8 cellular contexts compared by ENCODE assay signal in the genomic region with DNA sequence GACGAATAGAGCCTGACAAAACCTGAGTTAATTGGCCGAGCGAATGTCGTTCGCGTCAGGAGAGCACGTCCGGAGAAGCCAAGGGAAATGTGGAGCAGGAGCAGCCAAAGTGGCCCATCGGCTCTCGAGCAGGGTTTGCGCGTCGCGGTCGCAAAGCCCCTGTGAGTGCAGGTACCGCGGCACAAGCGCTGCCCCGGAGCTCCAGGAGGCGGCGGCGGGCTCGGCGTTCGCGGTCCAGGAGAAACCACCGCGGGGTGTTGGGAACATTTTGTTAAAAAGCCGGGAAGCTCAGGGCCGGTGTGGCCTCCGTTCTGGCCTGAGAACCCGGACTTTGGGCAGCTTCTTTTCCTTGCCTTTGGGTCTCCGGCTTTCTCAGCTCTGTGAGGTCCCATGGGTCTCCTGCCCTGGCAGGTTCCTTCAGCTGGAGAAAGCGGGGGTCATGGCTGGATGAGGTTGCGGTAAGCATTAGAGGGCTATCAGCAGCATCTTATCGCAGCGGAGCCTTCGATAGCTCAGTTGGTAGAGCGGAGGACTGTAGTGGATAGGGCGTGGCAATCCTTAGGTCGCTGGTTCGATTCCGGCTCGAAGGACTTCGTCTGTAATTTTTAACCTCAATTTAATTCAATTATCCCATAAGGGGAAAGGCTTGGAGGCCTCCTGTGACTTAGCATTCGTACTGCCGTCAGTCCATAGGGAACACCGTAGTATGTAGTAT. TPM values are rescaled to one million over a fixed set of nuclear protein-coding genes. Genes with fewer than 3 reads are reported as not detected.
DNase-seq lines count a peak whose midpoint lies in the region; ATAC-seq, FAIRE-seq and TF ChIP-seq lines count a peak whose summit lies in the region.

No MANE protein-coding gene starts in this region.

- peaks cover 23% of the 10 kb centered on the region for H3K4me1 Mint-ChIP-seq in activated CD4-positive, alpha-beta T cell treated with anti-CD3 and anti-CD28 coated beads, Interleukin-2, amount 10 ng/mL, durations not matched to agents 7 days and 5 days
- H3K4me1 Mint-ChIP-seq in dendritic cell treated with granulocyte-macrophage colony-stimulating factor and Interleukin-4, amounts not matched to agents 40 ng/mL and 50 ng/mL, for 4 days (ENCODE audit: low read depth): peaks cover 27% of the 10 kb centered on the region

- no peaks in the 10 kb centered on the region for H3K27me3 ChIP-seq in BLaER1 treated with 17β-estradiol and CSF1 and Interleukin-3, amounts not matched to agents 10 nM and 100 nM
- H3K27me3 ChIP-seq in HepG2 (ENCODE audit: control insufficient read depth in 1 of 2, insufficient read depth in 2 of 2, low read length in 2 of 2): no peaks in the 10 kb centered on the region; a peak in 1 of 5 replicates

- CTCF ChIA-PET in activated CD4-positive, alpha-beta T cell treated with anti-CD3 and anti-CD28 coated beads, Interleukin-2, amount 10 ng/mL, durations not matched to agents 7 days and 5 days (lab: Charles Lee): interaction anchor here (0.6 to 3.7 kb wide), 16 partner anchors 11 to 291 kb away, joined by 3 to 29 read pairs (median 4); partner anchors contain the start of genes KHK and OST4
- CTCF ChIA-PET in HepG2 (lab: Yijun Ruan, JAX; ENCODE audit: low intra/inter-chr PET ratio, low total read pairs): interaction anchor here (0.7 to 1.0 kb wide), 2 partner anchors 35 to 88 kb away, joined by 3 read pairs; no protein-coding TSS in a partner anchor

- H3K79me2 ChIP-seq in HepG2 (ENCODE audit: insufficient read depth, low read length): peaks cover 8% of the 10 kb centered on the region

- H3K36me3 ChIP-seq in BLaER1 treated with 17β-estradiol and CSF1 and Interleukin-3, amounts not matched to agents 10 nM and 100 nM: peaks cover 12 to 27% (median 22%) of the 10 kb centered on the region in 11 experiments
- H3K36me3 ChIP-seq in HepG2 (replicated peaks in 1 of 2; ENCODE audit: control insufficient read depth in 1 of 2, insufficient read depth in 2 of 2, low read length in 2 of 2): peaks cover 6 to 26% of the 10 kb centered on the region in 2 experiments

- peaks cover 10% of the 10 kb centered on the region for H3K36me3 Mint-ChIP-seq in activated CD4-positive, alpha-beta T cell treated with anti-CD3 and anti-CD28 coated beads, Interleukin-2, amount 10 ng/mL, durations not matched to agents 7 days and 5 days (ENCODE audit: low read depth)
- H3K36me3 Mint-ChIP-seq in dendritic cell treated with granulocyte-macrophage colony-stimulating factor and Interleukin-4, amounts not matched to agents 40 ng/mL and 50 ng/mL, for 4 days (ENCODE audit: low read depth): peaks cover 38% of the 10 kb centered on the region

- H3K9me3 ChIP-seq in BLaER1 treated with 17β-estradiol and CSF1 and Interleukin-3, amounts not matched to agents 10 nM and 100 nM (replicated peaks in 1 of 11): no peaks in the 10 kb centered on the region
- H3K9me3 ChIP-seq in HepG2 (ENCODE audit: low read length): no peaks in the 10 kb centered on the region

- H4K20me1 ChIP-seq in BLaER1 treated with 17β-estradiol and CSF1 and Interleukin-3, amounts not matched to agents 10 nM and 100 nM: no peaks in the 10 kb centered on the region; a peak in 1 of 22 replicates
- peaks cover 3% of the 10 kb centered on the region; the same call in 1 of the 2 replicates for H4K20me1 ChIP-seq in HepG2 (ENCODE audit: insufficient read depth, low read length)

- ATAC-seq in GM19324 (IDR thresholded peaks at IDR 0.05; ENCODE audit: low FRiP score, unreplicated experiment) (peak; percentile 43), HG03460 (IDR thresholded peaks at IDR 0.05; ENCODE audit: unreplicated experiment) (peak; percentile 45), HepG2 (peak; percentile 75)

- H3K9ac ChIP-seq in BLaER1 treated with 17β-estradiol and CSF1 and Interleukin-3, amounts not matched to agents 10 nM and 100 nM: peak overlapping the region; percentile 67 to 86 (median 81)
- peak overlapping the region; percentile 77 for H3K9ac ChIP-seq in HepG2 (ENCODE audit: insufficient read depth, low read depth, low read length)

- peak overlapping the region; percentile 87 to 98 (median 97) for H3K4me2 ChIP-seq in BLaER1 treated with 17β-estradiol and CSF1 and Interleukin-3, amounts not matched to agents 10 nM and 100 nM
- H3K4me2 ChIP-seq in HepG2 (ENCODE audit: low read depth, low read length): peak overlapping the region; percentile 99

- peak; percentile 93 to 96 for DNase-seq in NCI-H526 (lab: John Stamatoyannopoulos, UW)
- DNase-seq in activated CD4-positive, alpha-beta T cell treated with anti-CD3 and anti-CD28 coated beads, Interleukin-2, amount 10 ng/mL, durations not matched to agents 7 days and 5 days: peak; percentile 91
- peak; percentile 93 for DNase-seq in HepG2 (ENCODE audit: low spot score)
- peak; percentile 88 for DNase-seq in stimulated activated CD4-positive, alpha-beta T cell treated with anti-CD3 and anti-CD28 coated beads, Interleukin-4, amount 100 ng/mL, for 1 hour

- H3K27ac ChIP-seq in BLaER1 treated with 17β-estradiol and CSF1 and Interleukin-3, amounts not matched to agents 10 nM and 100 nM: peak overlapping the region; percentile 37 to 88 (median 82); a peak in 21 of 22 replicates
- H3K27ac ChIP-seq in HepG2 (ENCODE audit: extremely low read length, insufficient read depth, low read length): peak overlapping the region; percentile 81

- TF ChIP-seq CTCF in HepG2 (CRISPR knock-in tag; IDR thresholded peaks at IDR 0.05): peak; percentile 49

- TF ChIP-seq RAD21 in HepG2 (CRISPR knock-in tag; IDR thresholded peaks at IDR 0.05): peak; percentile 48

- POLR2A ChIA-PET in activated CD4-positive, alpha-beta T cell treated with anti-CD3 and anti-CD28 coated beads, Interleukin-2, amount 10 ng/mL, durations not matched to agents 7 days and 5 days (lab: Charles Lee): interaction anchor here (0.7 to 1.5 kb wide), 5 partner anchors 15 to 466 kb away, joined by 4 to 6 read pairs (median 4); partner anchors contain the start of gene OST4
- POLR2A ChIA-PET in HepG2 (lab: Yijun Ruan, JAX): interaction anchor here (0.7 to 6.4 kb wide), 22 partner anchors 9 to 378 kb away, joined by 3 to 100 read pairs (median 8); partner anchors contain the start of genes ATRAID, EIF2B4, EMILIN1 and GTF3C2

- H3K27me3 Mint-ChIP-seq in activated CD4-positive, alpha-beta T cell treated with anti-CD3 and anti-CD28 coated beads, Interleukin-2, amount 10 ng/mL, durations not matched to agents 7 days and 5 days: peaks cover 5% of the 10 kb centered on the region
- peaks cover 6% of the 10 kb centered on the region for H3K27me3 Mint-ChIP-seq in dendritic cell treated with granulocyte-macrophage colony-stimulating factor and Interleukin-4, amounts not matched to agents 40 ng/mL and 50 ng/mL, for 4 days

- H3K4me3 Mint-ChIP-seq in activated CD4-positive, alpha-beta T cell treated with anti-CD3 and anti-CD28 coated beads, Interleukin-2, amount 10 ng/mL, durations not matched to agents 7 days and 5 days: peak overlapping the region; percentile 96
- peak overlapping the region; percentile 91 for H3K4me3 Mint-ChIP-seq in dendritic cell treated with granulocyte-macrophage colony-stimulating factor and Interleukin-4, amounts not matched to agents 40 ng/mL and 50 ng/mL, for 4 days

- H3K27ac Mint-ChIP-seq in activated CD4-positive, alpha-beta T cell treated with anti-CD3 and anti-CD28 coated beads, Interleukin-2, amount 10 ng/mL, durations not matched to agents 7 days and 5 days: peak overlapping the region; percentile 98
- peak overlapping the region; percentile 80 for H3K27ac Mint-ChIP-seq in dendritic cell treated with granulocyte-macrophage colony-stimulating factor and Interleukin-4, amounts not matched to agents 40 ng/mL and 50 ng/mL, for 4 days

- peak overlapping the region; percentile 68 for H2AFZ ChIP-seq in HepG2 (ENCODE audit: low read length)

- intact Hi-C loops in dendritic cell treated with granulocyte-macrophage colony-stimulating factor and Interleukin-4, amounts not matched to agents 40 ng/mL and 50 ng/mL, for 4 days (cut with micrococcal nuclease): loop anchor here (2.0 kb wide), 1 partner anchor 30 kb away; no protein-coding TSS in a partner anchor
- intact Hi-C loops in HepG2 (cut with micrococcal nuclease; ENCODE audit: unreplicated experiment): loop anchor here (1.0 to 2.0 kb wide), 3 partner anchors 18 to 36 kb away; partner anchors contain the start of genes EMILIN1, KHK and TMEM214

- no TSS peak for BruUV-seq in HepG2 (replicated peaks; lab: Mats Ljungman, UMichigan)

- peak; percentile 86 to 98 for TF ChIP-seq POLR2A in HepG2 (IDR thresholded peaks at IDR 0.05; ENCODE audit: insufficient read depth in 1 of 2, low read depth in 2 of 2, low read length in 2 of 2)

- H3K4me1 ChIP-seq in BLaER1 treated with 17β-estradiol and CSF1 and Interleukin-3, amounts not matched to agents 10 nM and 100 nM: peaks cover 23 to 28% (median 26%) of the 10 kb centered on the region in 10 experiments
- H3K4me1 ChIP-seq in HepG2 (ENCODE audit: insufficient read depth, low read length): peaks cover 24% of the 10 kb centered on the region

- in situ Hi-C loops in HepG2 (cut with HindIII; ENCODE audit: extremely low pct_ligation_motif_present, low pct_unique_long_range_greater_than_20kb): no loop called here

- H3K9me3 Mint-ChIP-seq in activated CD4-positive, alpha-beta T cell treated with anti-CD3 and anti-CD28 coated beads, Interleukin-2, amount 10 ng/mL, durations not matched to agents 7 days and 5 days: no peaks in the 10 kb centered on the region
- H3K9me3 Mint-ChIP-seq in dendritic cell treated with granulocyte-macrophage colony-stimulating factor and Interleukin-4, amounts not matched to agents 40 ng/mL and 50 ng/mL, for 4 days: no peaks in the 10 kb centered on the region

- FAIRE-seq in HepG2 (lab: Jason Lieb, UNC): peak; percentile 96

- WGBS in HepG2 (ENCODE audit: low lambda C conversion rate): 4% methylated on average over 34 of the region's 48 CpGs

- H3K4me3 ChIP-seq in BLaER1 treated with 17β-estradiol and CSF1 and Interleukin-3, amounts not matched to agents 10 nM and 100 nM: peak overlapping the region; percentile 69 to 86 (median 76)
- peak overlapping the region; percentile 86 to 97 (median 91) for H3K4me3 ChIP-seq in HepG2 (replicated peaks in 1 of 3; ENCODE audit: insufficient read depth in 1 of 3, low read depth in 2 of 3, low read length in 3 of 3)

- no peak for TF ChIP-seq EP300 in HepG2 (IDR thresholded peaks at IDR 0.05; ENCODE audit: low read depth in 2 of 2, low read length in 2 of 2)
- 0 out of 2 replicates have a peak, but pooled peaks have one; percentile 11 for TF ChIP-seq EP300 in HepG2 (CRISPR knock-in tag; IDR thresholded peaks at IDR 0.05; ENCODE audit: borderline replicate concordance)

RNA-seq across cellular contexts. Expression of gene AGBL5, which starts 1.0 kb away (rescaled TPM):
- 10 to 100 TPM; 17.9 to 19.1 TPM for total RNA-seq in activated CD4-positive, alpha-beta T cell treated with anti-CD3 and anti-CD28 coated beads, Interleukin-2, amount 10 ng/mL, durations not matched to agents 7 days and 5 days
- total RNA-seq in HepG2 (2016; rRNA removed; fragmentation: Illumina TruSeq; extraction: Trizol): 48.6 and 55.9 TPM in 2 replicates
- total RNA-seq in HepG2 (2016; cell fraction: cytosol; rRNA removed; fragmentation: Illumina TruSeq; extraction: Trizol; ENCODE audit: low read depth): 148 and 152 TPM in 2 replicates
- total RNA-seq in HepG2 (2016; cell fraction: insoluble cytoplasmic fraction; rRNA removed; fragmentation: Illumina TruSeq; extraction: Trizol): 39.9 and 57.5 TPM in 2 replicates
- 249 and 253 TPM in 2 replicates for total RNA-seq in HepG2 (2016; cell fraction: membrane; rRNA removed; fragmentation: Illumina TruSeq; extraction: Trizol)
- total RNA-seq in HepG2 (2016; cell fraction: nucleus; rRNA removed; fragmentation: Illumina TruSeq; extraction: Trizol): 22.8 and 23.0 TPM in 2 replicates
- 63.6 and 73.3 TPM in 2 replicates for polyA plus RNA-seq in HepG2 (2011; rRNA removed)
- 65.6 and 84.8 TPM in 2 replicates for polyA plus RNA-seq in HepG2 (2011; cell fraction: cytosol; rRNA removed)
- polyA plus RNA-seq in HepG2 (2011; cell fraction: nucleus; rRNA removed): 45.3 and 47.1 TPM in 2 replicates
- 36.8 and 51.0 TPM in 2 replicates for polyA plus RNA-seq in HepG2 (2012)
- polyA plus RNA-seq in HepG2 (2016; cell fraction: cytosol; fragmentation: Illumina TruSeq; extraction: Trizol; ENCODE audit: low read depth): 247 and 251 TPM in 2 replicates
- polyA plus RNA-seq in HepG2 (2016; cell fraction: insoluble cytoplasmic fraction; fragmentation: Illumina TruSeq; extraction: Trizol; ENCODE audit: low read depth): 54.3 and 66.5 TPM in 2 replicates
- 277 and 306 TPM in 2 replicates for polyA plus RNA-seq in HepG2 (2016; cell fraction: membrane; fragmentation: Illumina TruSeq; extraction: Trizol; ENCODE audit: low read depth)
- 44.5 and 47.6 TPM in 2 replicates for polyA plus RNA-seq in HepG2 (2016; cell fraction: nucleus; fragmentation: Illumina TruSeq; extraction: Trizol; ENCODE audit: insufficient read depth, low read depth)
- 109 and 147 TPM in 2 replicates for polyA minus RNA-seq in HepG2 (2011; rRNA and poly(A)+ RNA removed; ENCODE audit: low replicate concordance)
- 32.5 and 36.6 TPM in 2 replicates for polyA minus RNA-seq in HepG2 (2011; cell fraction: cytosol; rRNA and poly(A)+ RNA removed)
- 26.1 and 37.3 TPM in 2 replicates for polyA minus RNA-seq in HepG2 (2011; cell fraction: nucleus; rRNA and poly(A)+ RNA removed)

RNA-seq across cellular contexts. Expression of gene TMEM214, which starts 17.7 kb away (rescaled TPM):
- 10 to 100 TPM; 73.2 to 77.1 TPM for total RNA-seq in activated CD4-positive, alpha-beta T cell treated with anti-CD3 and anti-CD28 coated beads, Interleukin-2, amount 10 ng/mL, durations not matched to agents 7 days and 5 days
- total RNA-seq in HepG2 (2016; rRNA removed; fragmentation: Illumina TruSeq; extraction: Trizol): 28.0 and 58.3 TPM in 2 replicates
- total RNA-seq in HepG2 (2016; cell fraction: cytosol; rRNA removed; fragmentation: Illumina TruSeq; extraction: Trizol; ENCODE audit: low read depth): 13.7 and 15.2 TPM in 2 replicates
- total RNA-seq in HepG2 (2016; cell fraction: insoluble cytoplasmic fraction; rRNA removed; fragmentation: Illumina TruSeq; extraction: Trizol): 22.8 and 61.4 TPM in 2 replicates
- total RNA-seq in HepG2 (2016; cell fraction: membrane; rRNA removed; fragmentation: Illumina TruSeq; extraction: Trizol): 24.2 and 24.6 TPM in 2 replicates
- 65.4 and 81.2 TPM in 2 replicates for total RNA-seq in HepG2 (2016; cell fraction: nucleus; rRNA removed; fragmentation: Illumina TruSeq; extraction: Trizol)
- 132 and 137 TPM in 2 replicates for polyA plus RNA-seq in HepG2 (2011; rRNA removed)
- polyA plus RNA-seq in HepG2 (2011; cell fraction: cytosol; rRNA removed): 96.3 and 120 TPM in 2 replicates
- 355 and 421 TPM in 2 replicates for polyA plus RNA-seq in HepG2 (2011; cell fraction: nucleus; rRNA removed)
- polyA plus RNA-seq in HepG2 (2012): 76.8 and 81.7 TPM in 2 replicates
- 15.5 and 16.9 TPM in 2 replicates for polyA plus RNA-seq in HepG2 (2016; cell fraction: cytosol; fragmentation: Illumina TruSeq; extraction: Trizol; ENCODE audit: low read depth)
- polyA plus RNA-seq in HepG2 (2016; cell fraction: insoluble cytoplasmic fraction; fragmentation: Illumina TruSeq; extraction: Trizol; ENCODE audit: low read depth): 43.0 and 58.5 TPM in 2 replicates
- 30.0 and 37.0 TPM in 2 replicates for polyA plus RNA-seq in HepG2 (2016; cell fraction: membrane; fragmentation: Illumina TruSeq; extraction: Trizol; ENCODE audit: low read depth)
- 188 and 192 TPM in 2 replicates for polyA plus RNA-seq in HepG2 (2016; cell fraction: nucleus; fragmentation: Illumina TruSeq; extraction: Trizol; ENCODE audit: insufficient read depth, low read depth)
- polyA minus RNA-seq in HepG2 (2011; rRNA and poly(A)+ RNA removed; ENCODE audit: low replicate concordance): 248 and 683 TPM in 2 replicates
- 150 and 151 TPM in 2 replicates for polyA minus RNA-seq in HepG2 (2011; cell fraction: cytosol; rRNA and poly(A)+ RNA removed)
- polyA minus RNA-seq in HepG2 (2011; cell fraction: nucleus; rRNA and poly(A)+ RNA removed): 219 and 243 TPM in 2 replicates

RNA-seq across cellular contexts. Expression of gene OST4, which starts 21.0 kb away (rescaled TPM):
- total RNA-seq in activated CD4-positive, alpha-beta T cell treated with anti-CD3 and anti-CD28 coated beads, Interleukin-2, amount 10 ng/mL, durations not matched to agents 7 days and 5 days: 100 to 1,000 TPM; 309 to 386 TPM
- total RNA-seq in HepG2 (2016; rRNA removed; fragmentation: Illumina TruSeq; extraction: Trizol): 498 and 508 TPM in 2 replicates
- 947 and 1,365 TPM in 2 replicates for total RNA-seq in HepG2 (2016; cell fraction: cytosol; rRNA removed; fragmentation: Illumina TruSeq; extraction: Trizol; ENCODE audit: low read depth)
- total RNA-seq in HepG2 (2016; cell fraction: insoluble cytoplasmic fraction; rRNA removed; fragmentation: Illumina TruSeq; extraction: Trizol): 496 and 506 TPM in 2 replicates
- 928 and 1,097 TPM in 2 replicates for total RNA-seq in HepG2 (2016; cell fraction: membrane; rRNA removed; fragmentation: Illumina TruSeq; extraction: Trizol)
- 200 and 226 TPM in 2 replicates for total RNA-seq in HepG2 (2016; cell fraction: nucleus; rRNA removed; fragmentation: Illumina TruSeq; extraction: Trizol)
- polyA plus RNA-seq in HepG2 (2011; rRNA removed): 491 and 584 TPM in 2 replicates
- polyA plus RNA-seq in HepG2 (2011; cell fraction: cytosol; rRNA removed): 627 and 1,057 TPM in 2 replicates
- 336 and 383 TPM in 2 replicates for polyA plus RNA-seq in HepG2 (2011; cell fraction: nucleus; rRNA removed)
- polyA plus RNA-seq in HepG2 (2012): 371 and 440 TPM in 2 replicates
- 1,401 and 1,836 TPM in 2 replicates for polyA plus RNA-seq in HepG2 (2016; cell fraction: cytosol; fragmentation: Illumina TruSeq; extraction: Trizol; ENCODE audit: low read depth)
- polyA plus RNA-seq in HepG2 (2016; cell fraction: insoluble cytoplasmic fraction; fragmentation: Illumina TruSeq; extraction: Trizol; ENCODE audit: low read depth): 640 and 680 TPM in 2 replicates
- polyA plus RNA-seq in HepG2 (2016; cell fraction: membrane; fragmentation: Illumina TruSeq; extraction: Trizol; ENCODE audit: low read depth): 1,282 and 1,407 TPM in 2 replicates
- 415 and 448 TPM in 2 replicates for polyA plus RNA-seq in HepG2 (2016; cell fraction: nucleus; fragmentation: Illumina TruSeq; extraction: Trizol; ENCODE audit: insufficient read depth, low read depth)
- polyA minus RNA-seq in HepG2 (2011; rRNA and poly(A)+ RNA removed; ENCODE audit: low replicate concordance): 310 and 535 TPM in 2 replicates
- 514 and 560 TPM in 2 replicates for polyA minus RNA-seq in HepG2 (2011; cell fraction: cytosol; rRNA and poly(A)+ RNA removed)
- 136 and 144 TPM in 2 replicates for polyA minus RNA-seq in HepG2 (2011; cell fraction: nucleus; rRNA and poly(A)+ RNA removed)

RNA-seq across cellular contexts. Expression of gene EMILIN1, which starts 28.0 kb away (rescaled TPM):
- total RNA-seq in activated CD4-positive, alpha-beta T cell treated with anti-CD3 and anti-CD28 coated beads, Interleukin-2, amount 10 ng/mL, durations not matched to agents 7 days and 5 days: under 1 TPM; 0.56 to 0.64 TPM
- total RNA-seq in HepG2 (2016; rRNA removed; fragmentation: Illumina TruSeq; extraction: Trizol): 4.0 and 9.7 TPM in 2 replicates
- 0.53 and 0.61 TPM in 2 replicates for total RNA-seq in HepG2 (2016; cell fraction: cytosol; rRNA removed; fragmentation: Illumina TruSeq; extraction: Trizol; ENCODE audit: low read depth)
- 4.1 and 12.5 TPM in 2 replicates for total RNA-seq in HepG2 (2016; cell fraction: insoluble cytoplasmic fraction; rRNA removed; fragmentation: Illumina TruSeq; extraction: Trizol)
- 1.4 TPM in 2 replicates for total RNA-seq in HepG2 (2016; cell fraction: membrane; rRNA removed; fragmentation: Illumina TruSeq; extraction: Trizol)
- 8.7 and 9.5 TPM in 2 replicates for total RNA-seq in HepG2 (2016; cell fraction: nucleus; rRNA removed; fragmentation: Illumina TruSeq; extraction: Trizol)
- 8.1 and 13.1 TPM in 2 replicates for polyA plus RNA-seq in HepG2 (2011; rRNA removed)
- polyA plus RNA-seq in HepG2 (2011; cell fraction: cytosol; rRNA removed): 9.7 and 19.1 TPM in 2 replicates
- polyA plus RNA-seq in HepG2 (2011; cell fraction: nucleus; rRNA removed): 30.1 and 34.4 TPM in 2 replicates
- 8.6 and 10.0 TPM in 2 replicates for polyA plus RNA-seq in HepG2 (2012)
- polyA plus RNA-seq in HepG2 (2016; cell fraction: cytosol; fragmentation: Illumina TruSeq; extraction: Trizol; ENCODE audit: low read depth): 0.42 and 0.58 TPM in 2 replicates
- 2.8 and 3.2 TPM in 2 replicates for polyA plus RNA-seq in HepG2 (2016; cell fraction: insoluble cytoplasmic fraction; fragmentation: Illumina TruSeq; extraction: Trizol; ENCODE audit: low read depth)
- polyA plus RNA-seq in HepG2 (2016; cell fraction: membrane; fragmentation: Illumina TruSeq; extraction: Trizol; ENCODE audit: low read depth): 0.45 and 1.0 TPM in 2 replicates
- 14.3 and 15.9 TPM in 2 replicates for polyA plus RNA-seq in HepG2 (2016; cell fraction: nucleus; fragmentation: Illumina TruSeq; extraction: Trizol; ENCODE audit: insufficient read depth, low read depth)
- polyA minus RNA-seq in HepG2 (2011; rRNA and poly(A)+ RNA removed; ENCODE audit: low replicate concordance): 0.54 and 19.1 TPM in 2 replicates
- polyA minus RNA-seq in HepG2 (2011; cell fraction: cytosol; rRNA and poly(A)+ RNA removed): 13.6 and 17.2 TPM in 2 replicates
- 4.8 and 5.6 TPM in 2 replicates for polyA minus RNA-seq in HepG2 (2011; cell fraction: nucleus; rRNA and poly(A)+ RNA removed)

RNA-seq across cellular contexts. Expression of gene KHK, which starts 36.1 kb away (rescaled TPM):
- total RNA-seq in activated CD4-positive, alpha-beta T cell treated with anti-CD3 and anti-CD28 coated beads, Interleukin-2, amount 10 ng/mL, durations not matched to agents 7 days and 5 days: 10 to 100 TPM in 1 of 2 experiments, 1 to 10 TPM in 1; 9.7 to 10.6 TPM
- total RNA-seq in HepG2 (2016; rRNA removed; fragmentation: Illumina TruSeq; extraction: Trizol): 29.9 and 40.9 TPM in 2 replicates
- total RNA-seq in HepG2 (2016; cell fraction: cytosol; rRNA removed; fragmentation: Illumina TruSeq; extraction: Trizol; ENCODE audit: low read depth): 8.1 and 9.7 TPM in 2 replicates
- 31.6 and 41.5 TPM in 2 replicates for total RNA-seq in HepG2 (2016; cell fraction: insoluble cytoplasmic fraction; rRNA removed; fragmentation: Illumina TruSeq; extraction: Trizol)
- 15.4 and 18.4 TPM in 2 replicates for total RNA-seq in HepG2 (2016; cell fraction: membrane; rRNA removed; fragmentation: Illumina TruSeq; extraction: Trizol)
- total RNA-seq in HepG2 (2016; cell fraction: nucleus; rRNA removed; fragmentation: Illumina TruSeq; extraction: Trizol): 34.9 and 38.4 TPM in 2 replicates
- polyA plus RNA-seq in HepG2 (2011; rRNA removed): 99.2 and 139 TPM in 2 replicates
- polyA plus RNA-seq in HepG2 (2011; cell fraction: cytosol; rRNA removed): 93.9 and 100.0 TPM in 2 replicates
- 195 and 260 TPM in 2 replicates for polyA plus RNA-seq in HepG2 (2011; cell fraction: nucleus; rRNA removed)
- 128 and 136 TPM in 2 replicates for polyA plus RNA-seq in HepG2 (2012)
- polyA plus RNA-seq in HepG2 (2016; cell fraction: cytosol; fragmentation: Illumina TruSeq; extraction: Trizol; ENCODE audit: low read depth): 12.3 and 15.8 TPM in 2 replicates
- 39.2 and 45.9 TPM in 2 replicates for polyA plus RNA-seq in HepG2 (2016; cell fraction: insoluble cytoplasmic fraction; fragmentation: Illumina TruSeq; extraction: Trizol; ENCODE audit: low read depth)
- 14.9 and 20.8 TPM in 2 replicates for polyA plus RNA-seq in HepG2 (2016; cell fraction: membrane; fragmentation: Illumina TruSeq; extraction: Trizol; ENCODE audit: low read depth)
- polyA plus RNA-seq in HepG2 (2016; cell fraction: nucleus; fragmentation: Illumina TruSeq; extraction: Trizol; ENCODE audit: insufficient read depth, low read depth): 94.3 and 95.6 TPM in 2 replicates
- 6.9 and 106 TPM in 2 replicates for polyA minus RNA-seq in HepG2 (2011; rRNA and poly(A)+ RNA removed; ENCODE audit: low replicate concordance)
- polyA minus RNA-seq in HepG2 (2011; cell fraction: cytosol; rRNA and poly(A)+ RNA removed): 29.4 and 50.9 TPM in 2 replicates
- polyA minus RNA-seq in HepG2 (2011; cell fraction: nucleus; rRNA and poly(A)+ RNA removed): 51.5 and 66.5 TPM in 2 replicates

Comparison
In these comparisons a context has a peak if more than half of its experiments do, and no peak if none do; other contexts are left out.
1. Peak in every context shown above with its lines: DNase-seq, ATAC-seq, H3K4me3 ChIP-seq and H3K27ac ChIP-seq.